In the genomic region with DNA sequence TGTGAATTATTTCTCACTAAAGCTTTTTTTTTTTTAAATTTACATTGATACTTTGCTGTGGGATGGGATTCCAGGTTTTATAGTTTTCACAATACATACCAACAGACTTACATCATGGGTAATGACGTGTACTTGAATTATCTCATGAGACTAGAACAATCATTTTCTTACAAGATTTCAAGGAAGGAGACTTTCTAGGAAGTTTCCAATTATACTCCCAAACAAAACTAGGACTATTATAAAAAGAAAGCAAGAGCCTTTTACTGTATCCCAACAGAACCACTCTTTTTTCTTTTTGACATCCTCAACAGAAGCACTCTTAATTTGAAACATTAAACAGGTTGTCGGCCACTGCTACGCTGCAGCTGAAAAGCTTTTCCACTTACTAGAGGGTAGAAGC, we compare ENCODE assay signal across 1 cellular context.
TF ChIP-seq lines count a peak whose summit lies in the region.

No MANE protein-coding gene starts in this region.

TF ChIP-seq in HEK293, 187 proteins besides CTCF, POLR2A, EP300 and RAD21 (continued from another document):
- TF ChIP-seq ZSCAN23 (tag by site-specific recombination; IDR thresholded peaks at IDR 0.05) (no peak), ZFP37 (tag by site-specific recombination; IDR thresholded peaks at IDR 0.05) (no peak), ZNF175 (tag by site-specific recombination; IDR thresholded peaks at IDR 0.05) (no peak), ZNF354C (tag by site-specific recombination; IDR thresholded peaks at IDR 0.05; ENCODE audit: borderline replicate concordance, low read depth) (no peak), ZNF292 (tag by site-specific recombination; IDR thresholded peaks at IDR 0.05; ENCODE audit: borderline replicate concordance, low read depth) (no peak), ZNF501 (tag by site-specific recombination; IDR thresholded peaks at IDR 0.05) (no peak), ZNF302 (tag by site-specific recombination; IDR thresholded peaks at IDR 0.05; ENCODE audit: low read depth) (no peak), ZNF473 (tag by site-specific recombination; IDR thresholded peaks at IDR 0.05) (no peak), ZNF174 (tag by site-specific recombination; IDR thresholded peaks at IDR 0.05) (no peak), MZF1 (tag by site-specific recombination; IDR thresholded peaks at IDR 0.05; ENCODE audit: borderline replicate concordance) (no peak), ZEB2 (tag by site-specific recombination; IDR thresholded peaks at IDR 0.05) (0 out of 2 replicates have a peak, but pooled peaks have one; percentile 29), ZNF23 (tag by site-specific recombination; IDR thresholded peaks at IDR 0.05; ENCODE audit: borderline replicate concordance) (no peak), ZNF133 (tag by site-specific recombination; IDR thresholded peaks at IDR 0.05) (no peak), ZNF266 (tag by site-specific recombination; IDR thresholded peaks at IDR 0.05; ENCODE audit: low read depth) (no peak), ZNF114 (tag by site-specific recombination; IDR thresholded peaks at IDR 0.05) (no peak), ZNF366 (tag by site-specific recombination; conservative IDR thresholded peaks at IDR 0.05) (0 out of 2 replicates have a peak, but pooled peaks have one; percentile 24), ZNF777 (tag by site-specific recombination; IDR thresholded peaks at IDR 0.05; ENCODE audit: borderline replicate concordance) (no peak), SETDB1 (IDR thresholded peaks at IDR 0.05; ENCODE audit: insufficient read length, low read length) (no peak), ZFP41 (tag by site-specific recombination; IDR thresholded peaks at IDR 0.05; ENCODE audit: borderline replicate concordance) (no peak), ZNF24 (tag by site-specific recombination; IDR thresholded peaks at IDR 0.05) (no peak), GLIS1 (tag by site-specific recombination; IDR thresholded peaks at IDR 0.05) (no peak), ZNF16 (tag by site-specific recombination; IDR thresholded peaks at IDR 0.05; ENCODE audit: low read depth) (no peak), ZNF629 (tag by site-specific recombination; IDR thresholded peaks at IDR 0.05) (peak; percentile 47), ZNF548 (tag by site-specific recombination; IDR thresholded peaks at IDR 0.05) (no peak), MYNN (tag by site-specific recombination; IDR thresholded peaks at IDR 0.05; ENCODE audit: borderline replicate concordance) (peak; percentile 67; the same call in 1 of the 2 replicates)
- TF ChIP-seq, protein P1, sequence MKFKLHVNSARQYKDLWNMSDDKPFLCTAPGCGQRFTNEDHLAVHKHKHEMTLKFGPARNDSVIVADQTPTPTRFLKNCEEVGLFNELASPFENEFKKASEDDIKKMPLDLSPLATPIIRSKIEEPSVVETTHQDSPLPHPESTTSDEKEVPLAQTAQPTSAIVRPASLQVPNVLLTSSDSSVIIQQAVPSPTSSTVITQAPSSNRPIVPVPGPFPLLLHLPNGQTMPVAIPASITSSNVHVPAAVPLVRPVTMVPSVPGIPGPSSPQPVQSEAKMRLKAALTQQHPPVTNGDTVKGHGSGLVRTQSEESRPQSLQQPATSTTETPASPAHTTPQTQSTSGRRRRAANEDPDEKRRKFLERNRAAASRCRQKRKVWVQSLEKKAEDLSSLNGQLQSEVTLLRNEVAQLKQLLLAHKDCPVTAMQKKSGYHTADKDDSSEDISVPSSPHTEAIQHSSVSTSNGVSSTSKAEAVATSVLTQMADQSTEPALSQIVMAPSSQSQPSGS (tag by site-specific recombination; IDR thresholded peaks at IDR 0.05; ENCODE audit: low read depth): 0 out of 2 replicates have a peak, but pooled peaks have one; percentile 18
- TF ChIP-seq, protein P2, sequence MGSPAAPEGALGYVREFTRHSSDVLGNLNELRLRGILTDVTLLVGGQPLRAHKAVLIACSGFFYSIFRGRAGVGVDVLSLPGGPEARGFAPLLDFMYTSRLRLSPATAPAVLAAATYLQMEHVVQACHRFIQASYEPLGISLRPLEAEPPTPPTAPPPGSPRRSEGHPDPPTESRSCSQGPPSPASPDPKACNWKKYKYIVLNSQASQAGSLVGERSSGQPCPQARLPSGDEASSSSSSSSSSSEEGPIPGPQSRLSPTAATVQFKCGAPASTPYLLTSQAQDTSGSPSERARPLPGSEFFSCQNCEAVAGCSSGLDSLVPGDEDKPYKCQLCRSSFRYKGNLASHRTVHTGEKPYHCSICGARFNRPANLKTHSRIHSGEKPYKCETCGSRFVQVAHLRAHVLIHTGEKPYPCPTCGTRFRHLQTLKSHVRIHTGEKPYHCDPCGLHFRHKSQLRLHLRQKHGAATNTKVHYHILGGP (tag by site-specific recombination; IDR thresholded peaks at IDR 0.05): peak; percentile 97
- TF ChIP-seq, protein P3, sequence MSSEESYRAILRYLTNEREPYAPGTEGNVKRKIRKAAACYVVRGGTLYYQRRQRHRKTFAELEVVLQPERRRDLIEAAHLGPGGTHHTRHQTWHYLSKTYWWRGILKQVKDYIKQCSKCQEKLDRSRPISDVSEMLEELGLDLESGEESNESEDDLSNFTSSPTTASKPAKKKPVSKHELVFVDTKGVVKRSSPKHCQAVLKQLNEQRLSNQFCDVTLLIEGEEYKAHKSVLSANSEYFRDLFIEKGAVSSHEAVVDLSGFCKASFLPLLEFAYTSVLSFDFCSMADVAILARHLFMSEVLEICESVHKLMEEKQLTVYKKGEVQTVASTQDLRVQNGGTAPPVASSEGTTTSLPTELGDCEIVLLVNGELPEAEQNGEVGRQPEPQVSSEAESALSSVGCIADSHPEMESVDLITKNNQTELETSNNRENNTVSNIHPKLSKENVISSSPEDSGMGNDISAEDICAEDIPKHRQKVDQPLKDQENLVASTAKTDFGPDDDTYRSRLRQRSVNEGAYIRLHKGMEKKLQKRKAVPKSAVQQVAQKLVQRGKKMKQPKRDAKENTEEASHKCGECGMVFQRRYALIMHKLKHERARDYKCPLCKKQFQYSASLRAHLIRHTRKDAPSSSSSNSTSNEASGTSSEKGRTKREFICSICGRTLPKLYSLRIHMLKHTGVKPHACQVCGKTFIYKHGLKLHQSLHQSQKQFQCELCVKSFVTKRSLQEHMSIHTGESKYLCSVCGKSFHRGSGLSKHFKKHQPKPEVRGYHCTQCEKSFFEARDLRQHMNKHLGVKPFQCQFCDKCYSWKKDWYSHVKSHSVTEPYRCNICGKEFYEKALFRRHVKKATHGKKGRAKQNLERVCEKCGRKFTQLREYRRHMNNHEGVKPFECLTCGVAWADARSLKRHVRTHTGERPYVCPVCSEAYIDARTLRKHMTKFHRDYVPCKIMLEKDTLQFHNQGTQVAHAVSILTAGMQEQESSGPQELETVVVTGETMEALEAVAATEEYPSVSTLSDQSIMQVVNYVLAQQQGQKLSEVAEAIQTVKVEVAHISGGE (tag by site-specific recombination; conservative IDR thresholded peaks at IDR 0.05; ENCODE audit: low read depth): no peak
TF ChIP-seq in HEK293: peak in this region for 7.
